ENCODE assay signal across 1 cellular context in the genomic region with DNA sequence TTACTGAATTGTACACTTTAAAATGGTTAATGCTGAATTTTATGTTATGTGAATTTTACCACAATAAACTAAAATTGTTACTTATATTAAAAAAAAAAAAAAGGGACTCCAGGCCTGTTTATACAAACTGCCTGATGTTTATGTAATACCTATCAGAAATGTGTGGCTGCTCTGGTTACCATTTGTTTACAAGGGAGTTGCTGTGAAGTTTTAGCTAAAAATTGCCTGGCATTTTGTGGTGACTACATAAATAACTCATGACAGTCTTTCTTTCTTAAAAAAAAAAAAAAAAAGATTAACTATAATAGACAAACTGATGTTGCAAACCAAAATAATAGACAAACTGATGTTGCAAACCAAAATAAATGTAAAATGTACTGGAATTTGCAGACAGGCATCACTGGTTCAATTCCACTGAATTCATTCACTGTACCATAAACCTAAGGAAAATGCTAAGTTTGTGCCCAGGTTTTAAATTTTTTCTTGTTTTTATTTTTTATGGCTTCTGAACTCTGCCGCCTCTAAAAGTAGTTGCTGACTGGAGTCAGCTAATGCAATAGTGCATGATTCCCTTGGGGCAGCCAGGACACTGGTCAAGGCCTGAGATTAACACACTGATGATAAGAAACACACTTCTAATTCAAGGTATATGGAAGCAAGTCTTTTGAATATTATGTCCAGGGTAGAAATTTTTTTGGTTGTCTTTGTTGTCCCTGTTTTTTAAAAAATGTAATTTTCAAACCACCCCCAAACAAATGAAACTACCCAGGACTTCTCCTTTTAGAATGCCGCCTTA.
TF ChIP-seq lines count a peak whose summit lies in the region.

No MANE protein-coding gene starts in this region.

TF ChIP-seq in K562, 482 proteins besides CTCF, POLR2A, EP300 and RAD21 (continued from another document):
- TF ChIP-seq, protein P1, sequence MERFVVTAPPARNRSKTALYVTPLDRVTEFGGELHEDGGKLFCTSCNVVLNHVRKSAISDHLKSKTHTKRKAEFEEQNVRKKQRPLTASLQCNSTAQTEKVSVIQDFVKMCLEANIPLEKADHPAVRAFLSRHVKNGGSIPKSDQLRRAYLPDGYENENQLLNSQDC (CRISPR knock-in tag; IDR thresholded peaks at IDR 0.05), result no peak
- TF ChIP-seq, protein P2, sequence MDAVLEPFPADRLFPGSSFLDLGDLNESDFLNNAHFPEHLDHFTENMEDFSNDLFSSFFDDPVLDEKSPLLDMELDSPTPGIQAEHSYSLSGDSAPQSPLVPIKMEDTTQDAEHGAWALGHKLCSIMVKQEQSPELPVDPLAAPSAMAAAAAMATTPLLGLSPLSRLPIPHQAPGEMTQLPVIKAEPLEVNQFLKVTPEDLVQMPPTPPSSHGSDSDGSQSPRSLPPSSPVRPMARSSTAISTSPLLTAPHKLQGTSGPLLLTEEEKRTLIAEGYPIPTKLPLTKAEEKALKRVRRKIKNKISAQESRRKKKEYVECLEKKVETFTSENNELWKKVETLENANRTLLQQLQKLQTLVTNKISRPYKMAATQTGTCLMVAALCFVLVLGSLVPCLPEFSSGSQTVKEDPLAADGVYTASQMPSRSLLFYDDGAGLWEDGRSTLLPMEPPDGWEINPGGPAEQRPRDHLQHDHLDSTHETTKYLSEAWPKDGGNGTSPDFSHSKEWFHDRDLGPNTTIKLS (IDR thresholded peaks at IDR 0.05; ENCODE audit: borderline replicate concordance, low read depth), result no peak
